Comparison of ENCODE assay signal across 8 cellular contexts in the genomic region with DNA sequence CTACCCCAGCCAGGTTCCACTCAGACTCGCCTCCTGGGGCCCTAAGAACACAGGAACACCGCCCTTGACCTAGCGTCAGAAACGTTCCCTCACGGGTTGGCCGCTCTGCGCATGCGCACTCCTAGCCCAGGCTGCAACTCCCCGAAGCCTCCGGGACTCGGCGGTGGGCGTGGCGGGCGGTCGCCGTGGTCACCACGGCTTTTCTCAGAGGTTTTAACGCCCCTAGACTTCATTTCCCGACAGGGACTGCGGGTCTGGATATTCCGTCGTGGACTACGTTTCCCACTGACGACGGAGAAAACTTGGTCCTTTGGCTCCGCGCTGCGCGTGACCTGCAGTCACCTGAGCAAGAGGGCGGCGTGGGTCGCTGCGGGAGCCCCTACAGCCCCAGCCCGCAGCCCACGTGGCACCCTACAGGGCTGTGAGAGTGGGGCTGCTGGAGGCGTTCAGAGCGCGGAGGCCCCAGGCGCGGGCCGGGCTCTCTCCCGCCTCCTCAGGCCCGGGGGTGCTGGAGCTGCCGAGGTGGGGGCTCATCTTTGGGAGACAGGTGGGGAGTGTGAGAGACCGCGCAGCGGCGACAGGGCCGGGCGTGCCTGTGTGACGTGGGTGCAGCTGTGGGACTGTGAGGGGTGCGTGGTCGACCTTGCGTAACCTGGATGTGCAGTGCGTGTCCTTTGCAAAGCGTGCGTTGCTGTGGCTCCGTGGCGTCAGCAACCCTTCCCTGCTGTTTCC. TPM values are rescaled to one million over a fixed set of nuclear protein-coding genes. Genes with fewer than 3 reads are reported as not detected.
DNase-seq lines count a peak whose midpoint lies in the region; ATAC-seq, FAIRE-seq and TF ChIP-seq lines count a peak whose summit lies in the region.

No MANE protein-coding gene starts in this region.

- FAIRE-seq in HepG2 (lab: Jason Lieb, UNC): no peak
- no peak for FAIRE-seq in GM12892 (lab: Jason Lieb, UNC)

- no peaks in the 10 kb centered on the region for H3K79me2 ChIP-seq in HepG2 (ENCODE audit: insufficient read depth, low read length)
- H3K79me2 ChIP-seq in Karpas-422 (ENCODE audit: low read length): no peaks in the 10 kb centered on the region

- peaks cover 15 to 41% (median 21%) of the 10 kb centered on the region in 4 donors for H3K9me3 ChIP-seq in liver (ENCODE audit: control insufficient read depth in 4 of 4, low read length in 3 of 4)
- peaks cover 14% of the 10 kb centered on the region; the same call in 1 of the 2 replicates for H3K9me3 ChIP-seq in HepG2 (ENCODE audit: low read length)
- H3K9me3 ChIP-seq in testis: no peaks in the 10 kb centered on the region
- no peaks in the 10 kb centered on the region; the same call in 1 of the 2 replicates for H3K9me3 ChIP-seq in Karpas-422 (ENCODE audit: low read length)

- in situ Hi-C loops in HepG2 (cut with HindIII; ENCODE audit: extremely low pct_ligation_motif_present, low pct_unique_long_range_greater_than_20kb): no loop called here

- peaks cover 4% of the 10 kb centered on the region for H3K4me1 Mint-ChIP-seq in nephron progenitor cell

- 5% methylated on average over 60 of the region's 60 CpGs for WGBS in liver
- WGBS in HepG2 (ENCODE audit: low lambda C conversion rate): 64% methylated on average over 39 of the region's 60 CpGs
- WGBS in testis, 2 donors: 0 to 1% methylated on average over 20 to 44 of the region's 60 CpGs

- peaks cover 8% of the 10 kb centered on the region for H3K27me3 Mint-ChIP-seq in nephron progenitor cell (ENCODE audit: low read depth, poor library complexity)

- H4K20me1 ChIP-seq in HepG2 (ENCODE audit: insufficient read depth, low read length) (no peaks in the 10 kb centered on the region), Karpas-422 (ENCODE audit: insufficient read depth, low read depth, low read length) (no peaks in the 10 kb centered on the region)

- POLR2A ChIA-PET in HepG2 (lab: Yijun Ruan, JAX): no interaction called here

- TF ChIP-seq RAD21 in liver (IDR thresholded peaks at IDR 0.05): no peak
- TF ChIP-seq RAD21 in HepG2 (CRISPR knock-in tag; IDR thresholded peaks at IDR 0.05): no peak

- H3K27ac ChIP-seq in liver (ENCODE audit: low read depth in 1 of 2, low read length in 2 of 2) (no peak overlapping the region), HepG2 (ENCODE audit: extremely low read length, insufficient read depth, low read length) (no peak overlapping the region), foreskin keratinocyte (no peak overlapping the region), testis (peak overlapping the region; percentile 58 to 64), Karpas-422 (ENCODE audit: low read length) (no peak overlapping the region)

- H3K4me2 ChIP-seq in HepG2 (ENCODE audit: low read depth, low read length) (no peak overlapping the region), Karpas-422 (ENCODE audit: low read depth, low read length, poor library complexity, severe bottlenecking) (no peak overlapping the region)

- H3K36me3 Mint-ChIP-seq in nephron progenitor cell (ENCODE audit: low read depth): peaks cover 52% of the 10 kb centered on the region

- H3K27ac Mint-ChIP-seq in nephron progenitor cell: no peak overlapping the region

- H3K4me1 ChIP-seq in liver (ENCODE audit: control insufficient read depth in 4 of 4, insufficient read depth in 4 of 4, low read length in 3 of 4) (no peaks in the 10 kb centered on the region), HepG2 (ENCODE audit: insufficient read depth, low read length) (no peaks in the 10 kb centered on the region), foreskin keratinocyte (no peaks in the 10 kb centered on the region), testis (peaks cover 6% of the 10 kb centered on the region), Karpas-422 (ENCODE audit: low read length) (no peaks in the 10 kb centered on the region)

- CTCF ChIA-PET in HepG2 (lab: Yijun Ruan, JAX; ENCODE audit: low intra/inter-chr PET ratio, low total read pairs): no interaction called here

- TF ChIP-seq EP300 in HepG2 (IDR thresholded peaks at IDR 0.05; ENCODE audit: low read depth in 2 of 2, low read length in 2 of 2): no peak
- no peak for TF ChIP-seq EP300 in HepG2 (CRISPR knock-in tag; IDR thresholded peaks at IDR 0.05; ENCODE audit: borderline replicate concordance)

- H3K9me3 Mint-ChIP-seq in nephron progenitor cell: peaks cover 86% of the 10 kb centered on the region

- peak overlapping the region; percentile 83 for H3K4me3 Mint-ChIP-seq in nephron progenitor cell

- DNase-seq in HepG2 (ENCODE audit: low spot score) (no peak), activated T-cell treated with anti-CD3 and anti-CD28 coated beads for 1 hour (ENCODE audit: low read depth) (peak; percentile 7), foreskin keratinocyte (peak in 1 of 2 donors; percentile 11), nephron progenitor cell (peak; percentile 84), testis (peak; percentile 89), Karpas-422 (no peak), GM12892 (ENCODE audit: insufficient read length) (no peak)

- no peaks in the 10 kb centered on the region for H3K9me2 ChIP-seq in Karpas-422 (replicated peaks; ENCODE audit: insufficient read depth, low read length)

- H3K9ac ChIP-seq in liver (ENCODE audit: low read depth in 1 of 2, low read length in 2 of 2): no peak overlapping the region
- no peak overlapping the region for H3K9ac ChIP-seq in HepG2 (ENCODE audit: insufficient read depth, low read depth, low read length)
- no peak overlapping the region for H3K9ac ChIP-seq in Karpas-422 (ENCODE audit: low read length)

- no TSS peak for BruUV-seq in HepG2 (replicated peaks; lab: Mats Ljungman, UMichigan)

- peaks cover 0 to 3% (median 0%) of the 10 kb centered on the region in 4 donors for H3K27me3 ChIP-seq in liver (ENCODE audit: control insufficient read depth in 4 of 4, insufficient read depth in 4 of 4, low read length in 3 of 4)
- no peaks in the 10 kb centered on the region; a peak in 1 of 5 replicates for H3K27me3 ChIP-seq in HepG2 (ENCODE audit: control insufficient read depth in 1 of 2, insufficient read depth in 2 of 2, low read length in 2 of 2)
- no peaks in the 10 kb centered on the region for H3K27me3 ChIP-seq in foreskin keratinocyte
- no peaks in the 10 kb centered on the region for H3K27me3 ChIP-seq in testis
- no peaks in the 10 kb centered on the region for H3K27me3 ChIP-seq in Karpas-422 (ENCODE audit: low read length)

- TF ChIP-seq POLR2A in HepG2 (IDR thresholded peaks at IDR 0.05; ENCODE audit: insufficient read depth in 1 of 2, low read depth in 2 of 2, low read length in 2 of 2) (no peak), testis (IDR thresholded peaks at IDR 0.05) (no peak), GM12892 (IDR thresholded peaks at IDR 0.05; ENCODE audit: low read depth, low read length) (no peak)

- H3K4me3 ChIP-seq in liver (ENCODE audit: low read depth in 1 of 3, low read length in 3 of 3) (peak overlapping the region in 2 of 3 donors; percentile 32 to 63), HepG2 (replicated peaks in 1 of 3; ENCODE audit: insufficient read depth in 1 of 3, low read depth in 2 of 3, low read length in 3 of 3) (no peak overlapping the region), testis (peak overlapping the region; percentile 80 to 87), Karpas-422 (ENCODE audit: low read length) (no peak overlapping the region)

- no peak for TF ChIP-seq CTCF in liver (IDR thresholded peaks at IDR 0.05; ENCODE audit: low read depth, low read length, missing input control)
- TF ChIP-seq CTCF in HepG2 (CRISPR knock-in tag; IDR thresholded peaks at IDR 0.05): no peak
- TF ChIP-seq CTCF in foreskin keratinocyte (conservative IDR thresholded peaks at IDR 0.05): no peak
- TF ChIP-seq CTCF in nephron progenitor cell (IDR thresholded peaks at IDR 0.05): no peak
- no peak for TF ChIP-seq CTCF in testis (IDR thresholded peaks at IDR 0.05)

- intact Hi-C loops in HepG2 (cut with micrococcal nuclease; ENCODE audit: unreplicated experiment): no loop called here
- intact Hi-C loops in testis (cut with DNase I; ENCODE audit: low total_unique reads): no loop called here

- H3K36me3 ChIP-seq in liver (ENCODE audit: control insufficient read depth in 4 of 4, insufficient read depth in 3 of 4, low read depth in 1 of 4, low read length in 3 of 4): peaks cover 0 to 2% (median 0%) of the 10 kb centered on the region in 4 donors
- H3K36me3 ChIP-seq in HepG2 (replicated peaks in 1 of 2; ENCODE audit: control insufficient read depth in 1 of 2, insufficient read depth in 2 of 2, low read length in 2 of 2): no peaks in the 10 kb centered on the region
- H3K36me3 ChIP-seq in testis (ENCODE audit: low read depth, missing control alignments): no peaks in the 10 kb centered on the region
- no peaks in the 10 kb centered on the region for H3K36me3 ChIP-seq in Karpas-422 (ENCODE audit: insufficient read depth, low read length)

- H2AFZ ChIP-seq in HepG2 (ENCODE audit: low read length): no peak overlapping the region
- H2AFZ ChIP-seq in Karpas-422 (ENCODE audit: low read length): no peak overlapping the region

- ATAC-seq in HepG2: no peak
- peak; percentile 12 for ATAC-seq in foreskin keratinocyte

RNA-seq across cellular contexts. Expression of gene ZNF573, which starts 38.0 kb away (rescaled TPM):
- total RNA-seq in liver: 1 to 10 TPM; 4.5 to 5.0 TPM
- polyA plus RNA-seq in liver: 1 to 10 TPM in 1 of 2 donors, under 1 TPM in 1; 0.42 to 3.9 TPM
- 9.3 and 16.0 TPM in 2 replicates for total RNA-seq in HepG2 (2016; rRNA removed; fragmentation: Illumina TruSeq; extraction: Trizol)
- total RNA-seq in HepG2 (2016; cell fraction: cytosol; rRNA removed; fragmentation: Illumina TruSeq; extraction: Trizol; ENCODE audit: low read depth): 4.3 and 4.8 TPM in 2 replicates
- total RNA-seq in HepG2 (2016; cell fraction: insoluble cytoplasmic fraction; rRNA removed; fragmentation: Illumina TruSeq; extraction: Trizol): 9.5 and 14.7 TPM in 2 replicates
- total RNA-seq in HepG2 (2016; cell fraction: membrane; rRNA removed; fragmentation: Illumina TruSeq; extraction: Trizol): 4.5 and 4.8 TPM in 2 replicates
- 8.8 and 10.3 TPM in 2 replicates for total RNA-seq in HepG2 (2016; cell fraction: nucleus; rRNA removed; fragmentation: Illumina TruSeq; extraction: Trizol)
- 2.1 and 3.1 TPM in 2 replicates for polyA plus RNA-seq in HepG2 (2011; rRNA removed)
- polyA plus RNA-seq in HepG2 (2011; cell fraction: cytosol; rRNA removed): 0.62 and 15.1 TPM in 2 replicates
- 2.5 and 16.8 TPM in 2 replicates for polyA plus RNA-seq in HepG2 (2011; cell fraction: nucleus; rRNA removed)
- polyA plus RNA-seq in HepG2 (2012): 1.1 and 3.0 TPM in 2 replicates
- polyA plus RNA-seq in HepG2 (2016; cell fraction: cytosol; fragmentation: Illumina TruSeq; extraction: Trizol; ENCODE audit: low read depth): 0.38 and 0.58 TPM in 2 replicates
- 2.4 and 3.1 TPM in 2 replicates for polyA plus RNA-seq in HepG2 (2016; cell fraction: insoluble cytoplasmic fraction; fragmentation: Illumina TruSeq; extraction: Trizol; ENCODE audit: low read depth)
- polyA plus RNA-seq in HepG2 (2016; cell fraction: membrane; fragmentation: Illumina TruSeq; extraction: Trizol; ENCODE audit: low read depth): 0.39 and 0.66 TPM in 2 replicates
- polyA plus RNA-seq in HepG2 (2016; cell fraction: nucleus; fragmentation: Illumina TruSeq; extraction: Trizol; ENCODE audit: insufficient read depth, low read depth): 1.8 and 4.6 TPM in 2 replicates
- 6.8 and 11.8 TPM in 2 replicates for polyA minus RNA-seq in HepG2 (2011; rRNA and poly(A)+ RNA removed; ENCODE audit: low replicate concordance)
- polyA minus RNA-seq in HepG2 (2011; cell fraction: cytosol; rRNA and poly(A)+ RNA removed): 4.4 and 7.3 TPM in 2 replicates
- polyA minus RNA-seq in HepG2 (2011; cell fraction: nucleus; rRNA and poly(A)+ RNA removed): 14.3 and 20.4 TPM in 2 replicates
- total RNA-seq in foreskin keratinocyte: 4.2 and 4.4 TPM in 2 replicates
- 0.66 and 0.69 TPM in 2 replicates for polyA plus RNA-seq in foreskin keratinocyte
- 10 to 100 TPM; 13.4 to 17.8 TPM for total RNA-seq in testis
- 12.7 TPM for polyA plus RNA-seq in testis (ENCODE audit: insufficient read depth, low read depth, low replicate concordance)
- total RNA-seq in Karpas-422 (2014; rRNA removed; shearing (Covaris generic); ENCODE audit: low replicate concordance): 8.4 and 23.5 TPM in 2 replicates
- 3.0 TPM for polyA plus RNA-seq in GM12892 (2012; ENCODE audit: missing spikeins)

Comparison
In these comparisons a context has a peak if more than half of its experiments do, and no peak if none do; other contexts are left out.
1. H3K4me3 ChIP-seq: peak in liver (2 of 3) and testis (2 of 2); none in HepG2 (0 of 3) and Karpas-422 (single experiment).
2. H3K27ac ChIP-seq: peak in testis (2 of 2); none in liver (0 of 2), HepG2 (single experiment), foreskin keratinocyte (single experiment) and Karpas-422 (single experiment).
3. DNase-seq: peak in activated T-cell treated with anti-CD3 and anti-CD28 coated beads for 1 hour (single experiment), nephron progenitor cell (single experiment) and testis (single experiment); none in HepG2 (single experiment), Karpas-422 (single experiment) and GM12892 (single experiment).